In genomic region chr2:102005989-102006885, GRCh38 we compare ENCODE assay signal across 9 cellular contexts. TPM values are rescaled to one million over a fixed set of nuclear protein-coding genes. Genes with fewer than 3 reads are reported as not detected.
A peak's percentile ranks its signal among the peaks of the same experiment; 100 is the strongest.
DNase-seq lines count a peak whose midpoint lies in the region; ATAC-seq and TF ChIP-seq lines count a peak whose summit lies in the region.
"Had no signal": no experiment of that assay in that cellular context is flagged by ENCODE, and none has a peak within 500 bp of the region (broad histone marks: within the 10 kb centered on the region; RNA-seq: fewer than 3 reads in every experiment).

No MANE protein-coding gene starts in this region.

- no peak for TF ChIP-seq EP300 in esophagus muscularis mucosa (IDR thresholded peaks at IDR 0.05)

- peaks cover 19% of the 10 kb centered on the region for H3K4me1 Mint-ChIP-seq in activated CD8-positive, alpha-beta memory T cell treated with anti-CD3 and anti-CD28 coated beads, Interleukin-2, amount 10 ng/mL, durations not matched to agents 7 days and 5 days
- H3K4me1 Mint-ChIP-seq in natural killer cell, result peaks cover 2 to 18% of the 10 kb centered on the region in 2 donors

- H3K4me3 ChIP-seq in esophagus muscularis mucosa, result no peak overlapping the region

- no peak overlapping the region for H3K4me3 Mint-ChIP-seq in activated CD8-positive, alpha-beta memory T cell treated with anti-CD3 and anti-CD28 coated beads, Interleukin-2, amount 10 ng/mL, durations not matched to agents 7 days and 5 days
- peak overlapping the region; percentile 3 for H3K4me3 Mint-ChIP-seq in natural killer cell
- H3K4me3 Mint-ChIP-seq: activated naive CD8-positive, alpha-beta T cell had no signal

- intact Hi-C loops in esophagus muscularis mucosa (cut with DNase I) (loop anchor here (10.0 kb wide), 1 partner anchor 349 kb away; the partner anchor contains the start of gene IL18R1), natural killer cell (cut with micrococcal nuclease) (loop anchor here (2.0 to 10.0 kb wide), 4 partner anchors 19 to 599 kb away; partner anchors contain the start of gene IL18R1)

- no peaks in the 10 kb centered on the region for H3K9me3 ChIP-seq in esophagus muscularis mucosa

- H3K27me3 Mint-ChIP-seq in activated CD8-positive, alpha-beta memory T cell treated with anti-CD3 and anti-CD28 coated beads, Interleukin-2, amount 10 ng/mL, durations not matched to agents 7 days and 5 days, result peaks cover 9% of the 10 kb centered on the region
- H3K27me3 Mint-ChIP-seq in natural killer cell (ENCODE audit: low read depth in 2 of 2), result peaks cover 42 to 50% of the 10 kb centered on the region in 2 donors

- peak; percentile 48 for ATAC-seq in activated CD8-positive, alpha-beta memory T cell treated with anti-CD3 and anti-CD28 coated beads, Interleukin-2, amount 10 ng/mL, durations not matched to agents 7 days and 5 days
- peak; percentile 71 for ATAC-seq in HG03354 (IDR thresholded peaks at IDR 0.05; ENCODE audit: poor library complexity, severe bottlenecking, unreplicated experiment)
- peak in 2 of 3 donors; percentile 55 to 58 for ATAC-seq in natural killer cell

- H3K27ac ChIP-seq in esophagus muscularis mucosa (replicated peaks in 1 of 4), result no peak overlapping the region

- no peak overlapping the region for H3K27ac Mint-ChIP-seq in activated CD8-positive, alpha-beta memory T cell treated with anti-CD3 and anti-CD28 coated beads, Interleukin-2, amount 10 ng/mL, durations not matched to agents 7 days and 5 days
- no peak overlapping the region for H3K27ac Mint-ChIP-seq in natural killer cell
- H3K27ac Mint-ChIP-seq: activated naive CD8-positive, alpha-beta T cell had no signal

- TF ChIP-seq CTCF in esophagus muscularis mucosa (IDR thresholded peaks at IDR 0.05), result peak; percentile 39 to 63 (median 46)
- peak; percentile 69 for TF ChIP-seq CTCF in natural killer cell (IDR thresholded peaks at IDR 0.05)

- H3K4me1 ChIP-seq in esophagus muscularis mucosa, result peaks cover 5 to 12% (median 8%) of the 10 kb centered on the region in 4 donors

- TF ChIP-seq POLR2A in esophagus muscularis mucosa (IDR thresholded peaks at IDR 0.05; ENCODE audit: low read depth), result no peak

- 77% methylated on average over 15 of the region's 15 CpGs for WGBS in esophagus muscularis mucosa

- no peaks in the 10 kb centered on the region for H3K9me3 Mint-ChIP-seq in activated CD8-positive, alpha-beta memory T cell treated with anti-CD3 and anti-CD28 coated beads, Interleukin-2, amount 10 ng/mL, durations not matched to agents 7 days and 5 days (ENCODE audit: low read depth)
- H3K9me3 Mint-ChIP-seq in natural killer cell, result no peaks in the 10 kb centered on the region

- peaks cover 3% of the 10 kb centered on the region for H3K36me3 Mint-ChIP-seq in activated CD8-positive, alpha-beta memory T cell treated with anti-CD3 and anti-CD28 coated beads, Interleukin-2, amount 10 ng/mL, durations not matched to agents 7 days and 5 days
- H3K36me3 Mint-ChIP-seq in natural killer cell, result no peaks in the 10 kb centered on the region
- H3K36me3 Mint-ChIP-seq: activated naive CD8-positive, alpha-beta T cell had no signal

- DNase-seq in activated CD8-positive, alpha-beta memory T cell treated with anti-CD3 and anti-CD28 coated beads, Interleukin-2, amount 10 ng/mL, durations not matched to agents 7 days and 5 days, result peak; percentile 50
- DNase-seq in activated CD8-positive, alpha-beta memory T cell treated with anti-CD3 and anti-CD28 coated beads, Interleukin-2, amount 50 U/mL, for 4 hours, result no peak
- peak; percentile 30 for DNase-seq in SKM-1 (lab: John Stamatoyannopoulos, UW; ENCODE audit: unreplicated experiment)
- no peak for DNase-seq in esophagus muscularis mucosa (ENCODE audit: extremely low spot score)
- DNase-seq in natural killer cell, result no peak
- DNase-seq in retina, result no peak
- no peak for DNase-seq in NCI-H1436 (lab: John Stamatoyannopoulos, UW)

- H3K36me3 ChIP-seq in esophagus muscularis mucosa, result no peaks in the 10 kb centered on the region

- CTCF ChIA-PET in activated CD8-positive, alpha-beta memory T cell treated with anti-CD3 and anti-CD28 coated beads, Interleukin-2, amount 10 ng/mL, durations not matched to agents 7 days and 5 days (lab: Charles Lee), result interaction anchor here (0.6 to 4.6 kb wide), 18 partner anchors 9 to 412 kb away, joined by 3 to 46 read pairs (median 4); partner anchors contain the start of gene IL18R1

- H3K27me3 ChIP-seq in esophagus muscularis mucosa, result no peaks in the 10 kb centered on the region

RNA-seq across cellular contexts. Expression of gene IL1R2, which starts 14.5 kb away (rescaled TPM):
- total RNA-seq in activated CD8-positive, alpha-beta memory T cell treated with anti-CD3 and anti-CD28 coated beads, Interleukin-2, amount 10 ng/mL, durations not matched to agents 7 days and 5 days, result under 1 TPM in 1 of 2 experiments, not detected in 1; 0.88 TPM
- total RNA-seq in esophagus muscularis mucosa (10 to 100 TPM in 1 of 4 donors, 1 to 10 TPM in 3; 2.5 to 56.2 (median 6.4) TPM), natural killer cell (1 to 10 TPM in 1 of 3 donors, under 1 TPM in 1, not detected in 1; 0.66 to 5.7 TPM)

Comparison
In these comparisons a context has a peak if more than half of its experiments do, and no peak if none do; other contexts are left out.
1. DNase-seq: peak in activated CD8-positive, alpha-beta memory T cell treated with anti-CD3 and anti-CD28 coated beads, Interleukin-2, amount 10 ng/mL, durations not matched to agents 7 days and 5 days (single experiment) and SKM-1 (single experiment); none in activated CD8-positive, alpha-beta memory T cell treated with anti-CD3 and anti-CD28 coated beads, Interleukin-2, amount 50 U/mL, for 4 hours (single experiment), esophagus muscularis mucosa (single experiment), natural killer cell (single experiment), retina (single experiment) and NCI-H1436 (single experiment).
2. Peak in every context shown above with its lines, with median percentiles within 50 percentile points of each other: ATAC-seq.